Comparison of ENCODE assay signal across 1 cellular context in the genomic region with DNA sequence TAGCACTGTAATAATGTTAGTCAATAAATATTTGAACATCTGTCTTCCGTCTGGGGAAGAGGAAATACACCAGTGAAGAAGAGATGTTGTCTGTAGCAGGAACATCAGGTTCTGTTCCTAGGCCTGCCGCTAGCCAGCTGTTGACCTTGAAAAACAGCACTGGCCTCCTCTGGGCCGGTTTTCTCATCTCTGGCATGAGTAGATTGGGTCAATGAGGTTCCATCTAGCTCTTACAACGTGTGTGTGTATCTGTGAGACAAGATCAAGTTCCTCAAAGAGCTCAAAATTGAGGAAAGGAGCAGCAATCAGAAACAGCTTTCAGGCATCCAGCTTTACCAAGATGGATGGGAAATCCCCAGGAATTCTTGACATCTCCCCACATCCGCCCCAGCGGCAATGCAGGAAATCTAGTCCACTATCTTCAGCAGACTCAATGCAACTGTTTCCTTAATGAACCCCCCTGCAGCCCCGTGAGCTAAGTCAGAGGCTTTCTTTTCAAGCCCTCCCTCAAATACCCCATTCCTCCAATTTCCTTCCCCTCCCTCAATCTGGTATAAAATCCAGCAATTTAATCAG.
A peak's percentile ranks its signal among the peaks of the same experiment; 100 is the strongest.
TF ChIP-seq lines count a peak whose summit lies in the region.

No MANE protein-coding gene starts in this region.

TF ChIP-seq in endothelial cell of umbilical vein, 7 proteins besides CTCF, POLR2A, EP300 and RAD21:
- TF ChIP-seq MYC (IDR thresholded peaks at IDR 0.05; ENCODE audit: low read depth, low read length) (no peak), POLR2AphosphoS5 (IDR thresholded peaks at IDR 0.05; ENCODE audit: insufficient read depth, low read depth, low read length) (peak; percentile 72), GATA2 (IDR thresholded peaks at IDR 0.05; ENCODE audit: insufficient read depth, insufficient read length, low read depth, low read length) (peak; percentile 96), JUN (IDR thresholded peaks at IDR 0.05; ENCODE audit: borderline replicate concordance, insufficient read depth, insufficient read length, low read depth) (no peak), EZH2 (IDR thresholded peaks at IDR 0.05; ENCODE audit: borderline replicate concordance, low read depth, low read length, severe bottlenecking) (no peak), FOS (IDR thresholded peaks at IDR 0.05; ENCODE audit: borderline replicate concordance, insufficient read depth, low read length) (peak; percentile 21)
- TF ChIP-seq, protein P1, sequence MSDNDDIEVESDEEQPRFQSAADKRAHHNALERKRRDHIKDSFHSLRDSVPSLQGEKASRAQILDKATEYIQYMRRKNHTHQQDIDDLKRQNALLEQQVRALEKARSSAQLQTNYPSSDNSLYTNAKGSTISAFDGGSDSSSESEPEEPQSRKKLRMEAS (IDR thresholded peaks at IDR 0.05; ENCODE audit: insufficient read depth, insufficient read length) = no peak
